Comparison of ENCODE assay signal across 8 cellular contexts in genomic region chr2:196249860-196250259, GRCh38.
DNase-seq lines count a peak whose midpoint lies in the region; ATAC-seq and TF ChIP-seq lines count a peak whose summit lies in the region.

No MANE protein-coding gene starts in this region.

- H3K36me3 ChIP-seq in WERI-Rb-1 = no peaks in the 10 kb centered on the region

- peak; percentile 54 for ATAC-seq in activated CD8-positive, alpha-beta memory T cell treated with anti-CD3 and anti-CD28 coated beads, Interleukin-2, amount 10 ng/mL, durations not matched to agents 7 days and 5 days
- ATAC-seq in HG03025 (IDR thresholded peaks at IDR 0.05; ENCODE audit: low FRiP score, unreplicated experiment) = peak; percentile 81

- peaks cover 67% of the 10 kb centered on the region for H3K4me1 Mint-ChIP-seq in activated CD8-positive, alpha-beta memory T cell treated with anti-CD3 and anti-CD28 coated beads, Interleukin-2, amount 10 ng/mL, durations not matched to agents 7 days and 5 days
- peaks cover 45% of the 10 kb centered on the region for H3K4me1 Mint-ChIP-seq in mesothelial cell of epicardium

- TF ChIP-seq CTCF in mesothelial cell of epicardium (IDR thresholded peaks at IDR 0.05; ENCODE audit: unreplicated experiment) (no peak), WERI-Rb-1 (IDR thresholded peaks at IDR 0.05; ENCODE audit: low read depth, low read length) (no peak)

- no peak overlapping the region for H3K4me3 ChIP-seq in WERI-Rb-1 (ENCODE audit: low read depth, low read length)

- H3K36me3 Mint-ChIP-seq in activated CD8-positive, alpha-beta memory T cell treated with anti-CD3 and anti-CD28 coated beads, Interleukin-2, amount 10 ng/mL, durations not matched to agents 7 days and 5 days = peaks cover 20% of the 10 kb centered on the region
- peaks cover 15% of the 10 kb centered on the region for H3K36me3 Mint-ChIP-seq in mesothelial cell of epicardium

- no peaks in the 10 kb centered on the region for H3K27me3 ChIP-seq in WERI-Rb-1 (ENCODE audit: insufficient read depth, low read depth, severe bottlenecking)

- H3K27ac ChIP-seq in WERI-Rb-1 = no peak overlapping the region

- no peaks in the 10 kb centered on the region for H3K27me3 Mint-ChIP-seq in activated CD8-positive, alpha-beta memory T cell treated with anti-CD3 and anti-CD28 coated beads, Interleukin-2, amount 10 ng/mL, durations not matched to agents 7 days and 5 days
- no peaks in the 10 kb centered on the region for H3K27me3 Mint-ChIP-seq in mesothelial cell of epicardium (ENCODE audit: low read depth)

- H3K9me3 ChIP-seq in WERI-Rb-1 (ENCODE audit: severe bottlenecking) = no peaks in the 10 kb centered on the region

- peak overlapping the region; percentile 47 for H3K27ac Mint-ChIP-seq in activated CD8-positive, alpha-beta memory T cell treated with anti-CD3 and anti-CD28 coated beads, Interleukin-2, amount 10 ng/mL, durations not matched to agents 7 days and 5 days
- H3K27ac Mint-ChIP-seq in mesothelial cell of epicardium = peak overlapping the region; percentile 54

- CTCF ChIA-PET in activated CD8-positive, alpha-beta memory T cell treated with anti-CD3 and anti-CD28 coated beads, Interleukin-2, amount 10 ng/mL, durations not matched to agents 7 days and 5 days (lab: Charles Lee) = interaction anchor here (1.1 to 2.9 kb wide), 4 partner anchors 10 to 73 kb away, joined by 3 to 28 read pairs (median 8); no protein-coding TSS in a partner anchor

- no peak overlapping the region for H3K4me3 Mint-ChIP-seq in activated CD8-positive, alpha-beta memory T cell treated with anti-CD3 and anti-CD28 coated beads, Interleukin-2, amount 10 ng/mL, durations not matched to agents 7 days and 5 days
- H3K4me3 Mint-ChIP-seq in mesothelial cell of epicardium = no peak overlapping the region

- no peaks in the 10 kb centered on the region for H3K9me3 Mint-ChIP-seq in activated CD8-positive, alpha-beta memory T cell treated with anti-CD3 and anti-CD28 coated beads, Interleukin-2, amount 10 ng/mL, durations not matched to agents 7 days and 5 days (ENCODE audit: low read depth)
- H3K9me3 Mint-ChIP-seq in mesothelial cell of epicardium = no peaks in the 10 kb centered on the region

- DNase-seq in activated CD8-positive, alpha-beta memory T cell treated with anti-CD3 and anti-CD28 coated beads, Interleukin-2, amount 10 ng/mL, durations not matched to agents 7 days and 5 days = no peak
- DNase-seq in activated CD8-positive, alpha-beta memory T cell treated with anti-CD3 and anti-CD28 coated beads, Interleukin-2, amount 50 U/mL, for 48 hours = no peak
- DNase-seq in RPMI8226 (peak; percentile 63), mesothelial cell of epicardium (ENCODE audit: low spot score in 2 of 2, unreplicated experiment in 2 of 2) (no peak), GM19238 (ENCODE audit: insufficient read length, low spot score) (no peak), NCI-H2196 (lab: John Stamatoyannopoulos, UW; ENCODE audit: unreplicated experiment) (no peak), WERI-Rb-1 (no peak)
